In the genomic region with DNA sequence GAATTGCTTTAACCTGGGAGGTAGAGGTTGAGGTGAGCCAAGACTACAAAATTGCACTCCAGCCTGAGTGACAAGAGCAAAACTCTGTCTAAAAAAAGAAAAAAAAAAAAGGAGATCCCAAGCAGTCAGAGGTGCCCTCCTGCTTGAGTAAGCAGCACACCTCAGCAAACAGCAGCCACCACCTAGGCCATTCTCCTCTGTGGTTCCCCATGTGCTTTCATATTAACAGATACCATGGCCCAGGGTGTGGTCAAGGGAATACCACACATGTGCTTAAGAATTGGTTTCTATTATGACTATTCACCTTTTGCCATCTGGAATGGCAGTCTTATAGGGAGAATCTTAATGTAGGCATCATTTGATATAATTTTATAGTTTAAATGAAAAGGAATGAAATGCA, we compare ENCODE assay signal across 1 cellular context.
TF ChIP-seq lines count a peak whose summit lies in the region.

No MANE protein-coding gene starts in this region.

TF ChIP-seq in GM23338, 12 proteins besides CTCF, POLR2A, EP300 and RAD21 (continued from another document):
- TF ChIP-seq ETS1 (IDR thresholded peaks at IDR 0.05) (no peak), NANOG (IDR thresholded peaks at IDR 0.05; ENCODE audit: borderline replicate concordance) (no peak), ZNF462 (CRISPR knock-in tag; IDR thresholded peaks at IDR 0.05) (no peak), JUNB (IDR thresholded peaks at IDR 0.05; ENCODE audit: unreplicated experiment) (no peak), EZH2 (IDR thresholded peaks at IDR 0.05; ENCODE audit: low read depth, unreplicated experiment) (no peak), STAT1 (IDR thresholded peaks at IDR 0.05; ENCODE audit: unreplicated experiment) (no peak), POLR2AphosphoS5 (IDR thresholded peaks at IDR 0.05; ENCODE audit: low read depth) (no peak), CREB1 (CRISPR knock-in tag; IDR thresholded peaks at IDR 0.05; ENCODE audit: low read depth) (no peak), ZNF331 (CRISPR knock-in tag; IDR thresholded peaks at IDR 0.05; ENCODE audit: low read depth) (no peak)
- TF ChIP-seq, protein P1, sequence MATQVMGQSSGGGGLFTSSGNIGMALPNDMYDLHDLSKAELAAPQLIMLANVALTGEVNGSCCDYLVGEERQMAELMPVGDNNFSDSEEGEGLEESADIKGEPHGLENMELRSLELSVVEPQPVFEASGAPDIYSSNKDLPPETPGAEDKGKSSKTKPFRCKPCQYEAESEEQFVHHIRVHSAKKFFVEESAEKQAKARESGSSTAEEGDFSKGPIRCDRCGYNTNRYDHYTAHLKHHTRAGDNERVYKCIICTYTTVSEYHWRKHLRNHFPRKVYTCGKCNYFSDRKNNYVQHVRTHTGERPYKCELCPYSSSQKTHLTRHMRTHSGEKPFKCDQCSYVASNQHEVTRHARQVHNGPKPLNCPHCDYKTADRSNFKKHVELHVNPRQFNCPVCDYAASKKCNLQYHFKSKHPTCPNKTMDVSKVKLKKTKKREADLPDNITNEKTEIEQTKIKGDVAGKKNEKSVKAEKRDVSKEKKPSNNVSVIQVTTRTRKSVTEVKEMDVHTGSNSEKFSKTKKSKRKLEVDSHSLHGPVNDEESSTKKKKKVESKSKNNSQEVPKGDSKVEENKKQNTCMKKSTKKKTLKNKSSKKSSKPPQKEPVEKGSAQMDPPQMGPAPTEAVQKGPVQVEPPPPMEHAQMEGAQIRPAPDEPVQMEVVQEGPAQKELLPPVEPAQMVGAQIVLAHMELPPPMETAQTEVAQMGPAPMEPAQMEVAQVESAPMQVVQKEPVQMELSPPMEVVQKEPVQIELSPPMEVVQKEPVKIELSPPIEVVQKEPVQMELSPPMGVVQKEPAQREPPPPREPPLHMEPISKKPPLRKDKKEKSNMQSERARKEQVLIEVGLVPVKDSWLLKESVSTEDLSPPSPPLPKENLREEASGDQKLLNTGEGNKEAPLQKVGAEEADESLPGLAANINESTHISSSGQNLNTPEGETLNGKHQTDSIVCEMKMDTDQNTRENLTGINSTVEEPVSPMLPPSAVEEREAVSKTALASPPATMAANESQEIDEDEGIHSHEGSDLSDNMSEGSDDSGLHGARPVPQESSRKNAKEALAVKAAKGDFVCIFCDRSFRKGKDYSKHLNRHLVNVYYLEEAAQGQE (IDR thresholded peaks at IDR 0.05; ENCODE audit: unreplicated experiment) = no peak
